Comparison of ENCODE assay signal across 11 cellular contexts in genomic region chr16:57808589-57808988, GRCh38. TPM values are rescaled to one million over a fixed set of nuclear protein-coding genes. Genes with fewer than 3 reads are reported as not detected.
A peak's percentile ranks its signal among the peaks of the same experiment; 100 is the strongest.
DNase-seq lines count a peak whose midpoint lies in the region; ATAC-seq, FAIRE-seq and TF ChIP-seq lines count a peak whose summit lies in the region.
"Had no signal": no experiment of that assay in that cellular context is flagged by ENCODE, and none has a peak within 500 bp of the region (broad histone marks: within the 10 kb centered on the region; RNA-seq: fewer than 3 reads in every experiment).

No MANE protein-coding gene starts in this region.

- H4K20me1 ChIP-seq in SK-N-SH (ENCODE audit: insufficient read depth) (no peaks in the 10 kb centered on the region), keratinocyte (ENCODE audit: control insufficient read depth, extremely low read depth, insufficient read depth, low read length) (no peaks in the 10 kb centered on the region), smooth muscle cell (ENCODE audit: low read depth) (no peaks in the 10 kb centered on the region)

- no peak for DNase-seq in SK-N-SH
- no peak for DNase-seq in activated CD8-positive, alpha-beta T cell treated with anti-CD3 and anti-CD28 coated beads for 36 hours
- no peak for DNase-seq in keratinocyte (ENCODE audit: low read depth, low spot score)
- no peak for DNase-seq in smooth muscle cell (lab: John Stamatoyannopoulos, UW; ENCODE audit: unreplicated experiment)
- no peak for DNase-seq in activated effector memory CD4-positive, alpha-beta T cell treated with anti-CD3 and anti-CD28 coated beads, Interleukin-2, amount 50 U/mL, for 16 hours
- DNase-seq in GM20000 (ENCODE audit: low spot score) = no peak
- no peak for DNase-seq in omental fat pad (ENCODE audit: low spot score)
- DNase-seq: NCI-H446 had no signal

- H2AFZ ChIP-seq in SK-N-SH (ENCODE audit: low read depth) (peak overlapping the region; percentile 89), keratinocyte (ENCODE audit: control insufficient read depth, low read length) (no peak overlapping the region), smooth muscle cell (ENCODE audit: low read depth) (no peak overlapping the region)

- dilution Hi-C loops in keratinocyte (cut with MboI; ENCODE audit: extremely low pct_ligation_motif_present, low sequenced_read_pairs) = no loop called here

- H3K27me3 Mint-ChIP-seq in activated CD8-positive, alpha-beta T cell treated with anti-CD3 and anti-CD28 coated beads for 36 hours = peaks cover 20% of the 10 kb centered on the region

- no peaks in the 10 kb centered on the region for H3K9me2 ChIP-seq in SK-N-SH

- H3K27ac Mint-ChIP-seq in activated CD8-positive, alpha-beta T cell treated with anti-CD3 and anti-CD28 coated beads for 36 hours = no peak overlapping the region

- H3K4me1 ChIP-seq in SK-N-SH (ENCODE audit: control insufficient read depth in 1 of 2, insufficient read depth in 2 of 2, low read depth in 1 of 2, low read length in 1 of 2) (peaks cover 5 to 23% of the 10 kb centered on the region in 2 experiments; a peak in 3 of 4 replicates), keratinocyte (ENCODE audit: control insufficient read depth, extremely low read depth, insufficient read depth, low read length) (peaks cover 59% of the 10 kb centered on the region), smooth muscle cell (ENCODE audit: low read depth) (peaks cover 10% of the 10 kb centered on the region)
- H3K4me1 ChIP-seq: prostate gland had no signal

- no peak for TF ChIP-seq RAD21 in SK-N-SH (IDR thresholded peaks at IDR 0.05; ENCODE audit: low read length)

- H3K79me2 ChIP-seq in SK-N-SH (ENCODE audit: insufficient read depth) = no peaks in the 10 kb centered on the region
- H3K79me2 ChIP-seq in keratinocyte (ENCODE audit: control insufficient read depth, insufficient read depth, low read length) = no peaks in the 10 kb centered on the region
- H3K79me2 ChIP-seq in smooth muscle cell (ENCODE audit: low read depth) = no peaks in the 10 kb centered on the region

- H3K9me1 ChIP-seq in keratinocyte (ENCODE audit: control insufficient read depth, extremely low read depth, insufficient read depth, low read length) = peaks cover 2% of the 10 kb centered on the region

- no peak for TF ChIP-seq EP300 in SK-N-SH (IDR thresholded peaks at IDR 0.05; ENCODE audit: borderline replicate concordance in 1 of 2, low read depth in 1 of 2, low read length in 1 of 2)

- ATAC-seq in SK-N-SH treated with all-trans-retinoic acid at 6 μM for 48 hours (no peak), omental fat pad (ENCODE audit: low FRiP score) (no peak)
- no peak for ATAC-seq in activated CD8-positive, alpha-beta T cell treated with anti-CD3 and anti-CD28 coated beads for 36 hours

- H3K4me1 Mint-ChIP-seq in activated CD8-positive, alpha-beta T cell treated with anti-CD3 and anti-CD28 coated beads for 36 hours (ENCODE audit: low read depth) = peaks cover 23% of the 10 kb centered on the region

- no peak for TF ChIP-seq CTCF in SK-N-SH (IDR thresholded peaks at IDR 0.05)
- TF ChIP-seq CTCF in activated CD8-positive, alpha-beta T cell treated with anti-CD3 and anti-CD28 coated beads for 36 hours (IDR thresholded peaks at IDR 0.05) = no peak
- no peak for TF ChIP-seq CTCF in keratinocyte (optimal IDR thresholded peaks at IDR 0.05 in 1 of 3, IDR thresholded peaks at IDR 0.05 in 1 of 3, conservative IDR thresholded peaks at IDR 0.05 in 1 of 3; ENCODE audit: extremely low read depth in 1 of 3, insufficient read depth in 2 of 3, low read length in 3 of 3)
- no peak for TF ChIP-seq CTCF in smooth muscle cell (IDR thresholded peaks at IDR 0.05; ENCODE audit: borderline replicate concordance, insufficient read depth, poor library complexity, severe bottlenecking)
- no peak for TF ChIP-seq CTCF in GM20000 (IDR thresholded peaks at IDR 0.05; ENCODE audit: extremely low read depth, missing control alignments)
- TF ChIP-seq CTCF in omental fat pad (IDR thresholded peaks at IDR 0.05) = no peak

- no peak for FAIRE-seq in keratinocyte (lab: Jason Lieb, UNC)

- CTCF ChIA-PET in SK-N-SH (lab: Yijun Ruan, JAX) = interaction anchor here (0.6 to 2.4 kb wide), 3 partner anchors 14 to 193 kb away, joined by 3 to 9 read pairs (median 3); partner anchors contain the start of gene USB1
- CTCF ChIA-PET in activated CD8-positive, alpha-beta T cell treated with anti-CD3 and anti-CD28 coated beads for 36 hours (lab: Charles Lee) = interaction anchor here (0.9 to 1.6 kb wide), 2 partner anchors 52 to 232 kb away, joined by 3 to 6 read pairs; no protein-coding TSS in a partner anchor

- H3F3A ChIP-seq in SK-N-SH (replicated peaks; ENCODE audit: insufficient read depth) = peaks cover 12% of the 10 kb centered on the region
- peaks cover 15% of the 10 kb centered on the region for H3F3A ChIP-seq in smooth muscle cell (ENCODE audit: low read depth)

- H3K4me2 ChIP-seq in SK-N-SH = peak overlapping the region; percentile 74
- H3K4me2 ChIP-seq in keratinocyte (ENCODE audit: control insufficient read depth, extremely low read depth, insufficient read depth, low read depth, low read length) = peak overlapping the region; percentile 54
- H3K4me2 ChIP-seq in smooth muscle cell = peak overlapping the region; percentile 82

- no peaks in the 10 kb centered on the region for H3K9me3 Mint-ChIP-seq in activated CD8-positive, alpha-beta T cell treated with anti-CD3 and anti-CD28 coated beads for 36 hours

- H3K4me3 ChIP-seq in SK-N-SH (ENCODE audit: low read depth in 2 of 2, low read length in 1 of 2) (peak overlapping the region; percentile 21 to 49), keratinocyte (ENCODE audit: control insufficient read depth in 2 of 3, extremely low read depth in 1 of 3, insufficient read depth in 2 of 3, low read depth in 1 of 3, low read length in 3 of 3) (no peak overlapping the region), smooth muscle cell (peak overlapping the region; percentile 29)
- H3K4me3 ChIP-seq: prostate gland had no signal

- no peaks in the 10 kb centered on the region for H3K27me3 ChIP-seq in SK-N-SH (ENCODE audit: insufficient read depth)
- no peaks in the 10 kb centered on the region for H3K27me3 ChIP-seq in keratinocyte (ENCODE audit: control insufficient read depth, extremely low read depth, insufficient read depth, low read length)
- no peaks in the 10 kb centered on the region for H3K27me3 ChIP-seq in smooth muscle cell (ENCODE audit: low read depth)

- peak overlapping the region; percentile 26 for H3K4me3 Mint-ChIP-seq in activated CD8-positive, alpha-beta T cell treated with anti-CD3 and anti-CD28 coated beads for 36 hours

- POLR2A ChIA-PET in SK-N-SH (lab: Yijun Ruan, JAX) = no interaction called here
- POLR2A ChIA-PET in activated CD8-positive, alpha-beta T cell treated with anti-CD3 and anti-CD28 coated beads for 36 hours (lab: Charles Lee) = interaction anchor here (0.6 kb wide), 1 partner anchor 75 kb away, joined by 3 read pairs; no protein-coding TSS in a partner anchor

- H3K27ac ChIP-seq in SK-N-SH (ENCODE audit: low read depth in 2 of 2, low read length in 1 of 2) (no peak overlapping the region), keratinocyte (ENCODE audit: control insufficient read depth, insufficient read depth, low read length) (peak overlapping the region; percentile 27), smooth muscle cell (ENCODE audit: low read depth) (peak overlapping the region; percentile 28)
- H3K27ac ChIP-seq: 22Rv1 had no signal

- H3K9me3 ChIP-seq in SK-N-SH (no peaks in the 10 kb centered on the region), keratinocyte (ENCODE audit: control insufficient read depth, low read depth, low read length) (no peaks in the 10 kb centered on the region), smooth muscle cell (replicated peaks; ENCODE audit: low read depth) (no peaks in the 10 kb centered on the region)
- H3K9me3 ChIP-seq: prostate gland had no signal

- intact Hi-C loops in activated CD8-positive, alpha-beta T cell treated with anti-CD3 and anti-CD28 coated beads for 36 hours (cut with micrococcal nuclease) = no loop called here

- H3K36me3 ChIP-seq in SK-N-SH (replicated peaks in 1 of 2; ENCODE audit: control insufficient read depth in 1 of 2, insufficient read depth in 2 of 2, low read length in 1 of 2) = no peaks in the 10 kb centered on the region
- H3K36me3 ChIP-seq in keratinocyte (ENCODE audit: control insufficient read depth in 2 of 2, extremely low read depth in 1 of 2, insufficient read depth in 2 of 2, low read length in 2 of 2) = no peaks in the 10 kb centered on the region
- no peaks in the 10 kb centered on the region for H3K36me3 ChIP-seq in smooth muscle cell (ENCODE audit: low read depth)
- H3K36me3 ChIP-seq: prostate gland had no signal

- H3K9ac ChIP-seq in SK-N-SH (no peak overlapping the region), keratinocyte (ENCODE audit: control insufficient read depth, extremely low read depth, insufficient read depth, low read length) (peak overlapping the region; percentile 22), smooth muscle cell (ENCODE audit: low read depth) (no peak overlapping the region)

- 17% methylated on average over 1 of the region's 1 CpG for WGBS in SK-N-SH (ENCODE audit: low lambda C conversion rate)
- 0% methylated on average over 1 of the region's 1 CpG for WGBS in smooth muscle cell (ENCODE audit: low lambda C conversion rate)

- no peaks in the 10 kb centered on the region for H3K36me3 Mint-ChIP-seq in activated CD8-positive, alpha-beta T cell treated with anti-CD3 and anti-CD28 coated beads for 36 hours (ENCODE audit: low read depth)

TF ChIP-seq in SK-N-SH, 30 proteins besides CTCF, POLR2A, EP300 and RAD21 (continues in another document):
- TF ChIP-seq YY1 (IDR thresholded peaks at IDR 0.05; ENCODE audit: low read depth) = no peak

TF ChIP-seq in SK-N-SH treated with all-trans-retinoic acid at 6 μM for 48 hours, 23 proteins besides CTCF, POLR2A, EP300 and RAD21 (continues in another document):
- TF ChIP-seq ESRRG (CRISPR knock-in tag; IDR thresholded peaks at IDR 0.05) (no peak), TOX (CRISPR knock-in tag; IDR thresholded peaks at IDR 0.05; ENCODE audit: borderline replicate concordance) (no peak), ZNF8 (CRISPR knock-in tag; IDR thresholded peaks at IDR 0.05) (no peak), RARB (CRISPR knock-in tag; IDR thresholded peaks at IDR 0.05) (no peak)

RNA-seq across cellular contexts. Expression of gene KIFC3, which starts 6.3 kb away (rescaled TPM):
- polyA plus RNA-seq in SK-N-SH (2012; rRNA removed) (65.4 and 68.0 TPM in 2 replicates), keratinocyte (22.7 to 32.8 TPM (median 27.9 TPM) in 3 replicates), smooth muscle cell (50.2 and 51.6 TPM in 2 replicates)
- 24.2 and 42.8 TPM in 2 replicates for polyA plus RNA-seq in SK-N-SH (2012; cell fraction: cytosol; rRNA removed)
- polyA plus RNA-seq in SK-N-SH (2012; cell fraction: nucleus; rRNA removed) = 132 and 135 TPM in 2 replicates
- total RNA-seq in activated CD8-positive, alpha-beta T cell treated with anti-CD3 and anti-CD28 coated beads for 36 hours = under 1 TPM; 0.54 to 0.89 TPM
- polyA plus RNA-seq in keratinocyte (2011; ENCODE audit: low read depth) = 33.9 TPM
- 12.9 and 27.8 TPM in 2 replicates for polyA plus RNA-seq in keratinocyte (2011; cell fraction: cytosol; rRNA removed)
- 49.8 and 69.5 TPM in 2 replicates for polyA plus RNA-seq in keratinocyte (2011; cell fraction: nucleus; rRNA removed)
- polyA plus RNA-seq in keratinocyte (2012; ENCODE audit: low replicate concordance) = 37.9 and 40.1 TPM in 2 replicates
- polyA minus RNA-seq in keratinocyte = 31.2 to 72.9 TPM (median 41.7 TPM) in 3 replicates
- polyA minus RNA-seq in keratinocyte (2011; cell fraction: cytosol; rRNA and poly(A)+ RNA removed) = 48.5 TPM
- 48.5 and 49.4 TPM in 2 replicates for polyA minus RNA-seq in keratinocyte (2011; cell fraction: nucleus; rRNA and poly(A)+ RNA removed)
- total RNA-seq in smooth muscle cell (28.0 and 30.6 TPM in 2 replicates), omental fat pad (10 to 100 TPM; 41.5 to 96.9 (median 58.9) TPM)

Comparison
In these comparisons a context has a peak if more than half of its experiments do, and no peak if none do; other contexts are left out.
1. H3K27ac ChIP-seq: peak in keratinocyte (single experiment) and smooth muscle cell (single experiment); none in SK-N-SH (0 of 2).
2. H3K4me3 ChIP-seq: peak in SK-N-SH (2 of 2) and smooth muscle cell (single experiment); none in keratinocyte (0 of 3).
3. RNA of gene KIFC3, which starts 6.3 kb away (total RNA-seq): 41.5 to 96.9 TPM in omental fat pad and 28.0 to 30.6 TPM in smooth muscle cell; 0.54 to 0.89 TPM in activated CD8-positive, alpha-beta T cell treated with anti-CD3 and anti-CD28 coated beads for 36 hours; every median in the first group is over 10 times any median in the second.
4. Peak in every context shown above with its lines, with median percentiles within 50 percentile points of each other: H3K4me2 ChIP-seq.